Comparison of ENCODE assay signal across 26 cellular contexts in the genomic region with DNA sequence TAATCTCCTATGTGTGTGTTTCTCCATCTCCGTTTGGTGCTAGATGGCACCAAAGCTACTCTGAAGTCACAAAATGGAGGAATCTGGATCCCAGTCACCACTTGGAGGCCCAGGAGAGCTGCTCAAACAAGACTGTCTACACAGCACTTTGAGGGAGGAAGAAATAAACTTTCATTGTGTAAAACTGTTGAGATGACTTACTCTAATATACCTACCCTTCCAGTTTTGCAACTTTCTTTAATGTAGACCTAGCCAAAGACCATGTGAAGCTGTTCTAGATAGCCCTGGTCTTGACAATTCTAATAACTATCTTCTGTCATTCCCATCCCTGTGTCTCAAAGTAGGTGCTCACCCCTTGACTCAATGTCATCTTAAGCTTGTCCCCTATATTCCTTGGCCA.
"Had no signal": no experiment of that assay in that cellular context is flagged by ENCODE, and none has a peak within 500 bp of the region (broad histone marks: within the 10 kb centered on the region; RNA-seq: fewer than 3 reads in every experiment).

No MANE protein-coding gene starts in this region.

- H3K9me3 Mint-ChIP-seq: activated CD4-positive, alpha-beta T cell treated with anti-CD3 and anti-CD28 coated beads, Interleukin-2, amount 10 ng/mL, durations not matched to agents 7 days and 5 days; activated naive CD8-positive, alpha-beta T cell treated with anti-CD3 and anti-CD28 coated beads for 36 hours; activated T-cell treated with anti-CD3 and anti-CD28 coated beads, Interleukin-2, amount 50 U/mL, for 4 hours; activated T-helper 1 cell treated with anti-CD3 and anti-CD28 coated beads, Interleukin-12 subunit alpha, Interleukin-12 subunit beta, Interleukin-2, Interleukin-4 antibody, amounts not matched to agents 30 ng/mL and 10 ng/mL and 1 ng/mL, durations not matched to agents 14 hours and 24 hours and 36 hours had no signal

- H3K36me3 Mint-ChIP-seq: activated naive CD8-positive, alpha-beta T cell treated with anti-CD3 and anti-CD28 coated beads for 36 hours had no signal

- H3K27ac Mint-ChIP-seq: activated CD4-positive, alpha-beta T cell treated with anti-CD3 and anti-CD28 coated beads for 36 hours; activated CD4-positive, alpha-beta T cell treated with anti-CD3 and anti-CD28 coated beads, Interleukin-2, amount 10 ng/mL, durations not matched to agents 7 days and 5 days; activated naive CD8-positive, alpha-beta T cell treated with anti-CD3 and anti-CD28 coated beads for 36 hours; activated T-helper 1 cell treated with anti-CD3 and anti-CD28 coated beads, Interleukin-12 subunit alpha, Interleukin-12 subunit beta, Interleukin-2, Interleukin-4 antibody, amounts not matched to agents 30 ng/mL and 10 ng/mL and 1 ng/mL, durations not matched to agents 14 hours and 24 hours and 36 hours had no signal

- H3K27me3 Mint-ChIP-seq: activated CD4-positive, alpha-beta T cell treated with anti-CD3 and anti-CD28 coated beads for 36 hours; activated CD4-positive, alpha-beta T cell treated with anti-CD3 and anti-CD28 coated beads, Interleukin-2, amount 10 ng/mL, durations not matched to agents 7 days and 5 days had no signal

- H3K4me3 ChIP-seq: K562 had no signal

- FAIRE-seq: K562, TTC549 had no signal

- H3K4me3 Mint-ChIP-seq: activated CD4-positive, alpha-beta T cell treated with anti-CD3 and anti-CD28 coated beads for 36 hours; activated CD4-positive, alpha-beta T cell treated with anti-CD3 and anti-CD28 coated beads, Interleukin-2, amount 10 ng/mL, durations not matched to agents 7 days and 5 days; activated naive CD8-positive, alpha-beta T cell treated with anti-CD3 and anti-CD28 coated beads for 36 hours; activated T-cell treated with anti-CD3 and anti-CD28 coated beads, Interleukin-2, amount 50 U/mL, for 4 hours; activated T-helper 1 cell treated with anti-CD3 and anti-CD28 coated beads, Interleukin-12 subunit alpha, Interleukin-12 subunit beta, Interleukin-2, Interleukin-4 antibody, amounts not matched to agents 30 ng/mL and 10 ng/mL and 1 ng/mL, durations not matched to agents 14 hours and 24 hours and 36 hours had no signal

- DNase-seq: activated CD4-positive, alpha-beta T cell treated with anti-CD3 and anti-CD28 coated beads for 36 hours; activated CD4-positive, alpha-beta T cell treated with anti-CD3 and anti-CD28 coated beads, Interleukin-2, amount 10 ng/mL, durations not matched to agents 7 days and 5 days; activated CD4-positive, alpha-beta T cell treated with anti-CD3 and anti-CD28 coated beads, Interleukin-2, amount 50 U/mL, for 48 hours; activated CD8-positive, alpha-beta memory T cell treated with anti-CD3 and anti-CD28 coated beads, Interleukin-2, amount 50 U/mL, for 4 hours; activated gamma-delta T cell treated with Interleukin-2 at 50 U/mL for 16 hours; activated naive CD4-positive, alpha-beta T cell treated with anti-CD3 and anti-CD28 coated beads, Interleukin-2, amount 50 U/mL, for 16 hours; activated naive CD8-positive, alpha-beta T cell treated with anti-CD3 and anti-CD28 coated beads for 36 hours; activated T-cell treated with anti-CD3 and anti-CD28 coated beads for 4 hours; activated T-cell treated with anti-CD3 and anti-CD28 coated beads, Interleukin-2, amount 50 U/mL, for 4 hours; amniotic stem cell; aorta; NCI-H1105; NCI-H1417 treated with DMSO at 0.1 percent for 48 hours; NCI-H1694; NCI-H1930; NCI-H2081 treated with DMSO at 0.1 percent for 48 hours; NCI-H226; NCI-H524 treated with DMSO at 0.1 percent for 48 hours; NK-92 treated with Interleukin-12 subunit alpha and Interleukin-12 subunit beta, amount 100 ng/mL, for 24 hours; Right ventricle myocardium superior; SW 1271; T-helper 1 cell had no signal

- ATAC-seq: activated CD4-positive, alpha-beta T cell treated with anti-CD3 and anti-CD28 coated beads for 36 hours; activated CD4-positive, CD25-positive, alpha-beta regulatory T cell treated with anti-CD3 and anti-CD28 coated beads, Interleukin-2, amount 50 U/mL, for 24 hours; activated T-cell treated with anti-CD3 and anti-CD28 coated beads, Interleukin-2, amount 50 U/mL, for 4 hours; K562 had no signal

- H3K4me1 Mint-ChIP-seq: activated CD4-positive, alpha-beta T cell treated with anti-CD3 and anti-CD28 coated beads for 36 hours; activated CD4-positive, alpha-beta T cell treated with anti-CD3 and anti-CD28 coated beads, Interleukin-2, amount 10 ng/mL, durations not matched to agents 7 days and 5 days; activated naive CD8-positive, alpha-beta T cell treated with anti-CD3 and anti-CD28 coated beads for 36 hours had no signal
